16 cellular contexts compared by ENCODE assay signal in the genomic region with DNA sequence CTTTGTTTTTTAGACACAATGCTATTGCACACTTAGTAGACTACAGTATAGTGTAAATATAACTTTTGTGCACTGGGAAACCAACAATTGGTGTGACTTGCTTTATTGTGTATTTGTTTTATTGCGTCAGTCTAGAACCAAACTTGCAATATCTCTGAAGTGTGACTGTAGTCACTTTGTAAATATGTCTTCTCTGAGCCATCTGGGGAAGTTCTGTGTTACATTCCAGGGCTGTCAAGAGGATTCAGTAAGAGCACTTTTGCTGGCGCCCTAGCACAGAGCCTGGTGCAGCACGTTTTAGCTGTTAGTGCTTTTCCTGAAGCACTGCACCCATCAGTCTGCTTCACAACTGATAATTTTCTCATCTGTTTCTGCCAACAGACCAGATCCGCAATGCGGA.
DNase-seq lines count a peak whose midpoint lies in the region; ATAC-seq and TF ChIP-seq lines count a peak whose summit lies in the region.
"Had no signal": no experiment of that assay in that cellular context is flagged by ENCODE, and none has a peak within 500 bp of the region (broad histone marks: within the 10 kb centered on the region; RNA-seq: fewer than 3 reads in every experiment).

No MANE protein-coding gene starts in this region.

- H3K36me3 ChIP-seq in adipocyte (ENCODE audit: control insufficient read depth, insufficient read depth, low read length, severe bottlenecking) = no peaks in the 10 kb centered on the region
- H3K36me3 ChIP-seq: ascending aorta, Peyer's patch had no signal

- no peaks in the 10 kb centered on the region for H3K9me3 ChIP-seq in adipocyte (ENCODE audit: control insufficient read depth, low read length)
- H3K9me3 ChIP-seq: ascending aorta, Peyer's patch had no signal

- DNase-seq in ELR (ENCODE audit: low read depth) (peak; percentile 15), adipocyte (ENCODE audit: low read depth) (peak; percentile 68), left cardiac atrium (no peak), GM20000 (ENCODE audit: low spot score) (no peak), NCI-H2081 (lab: John Stamatoyannopoulos, UW) (no peak), putamen (ENCODE audit: low spot score) (no peak)
- DNase-seq: activated effector memory CD4-positive, alpha-beta T cell treated with anti-CD3 and anti-CD28 coated beads, Interleukin-2, amount 50 U/mL, for 16 hours; CD4-positive, alpha-beta memory T cell; NCI-H146; NCI-H69; Peyer's patch; stimulated activated CD4-positive, alpha-beta T cell treated with anti-CD3 and anti-CD28 coated beads, Interleukin-12 subunit alpha, Interleukin-12 subunit beta, amount 100 ng/mL, for 4 hours; T-cell had no signal

- intact Hi-C loops in left cardiac atrium (cut with DNase I) = no loop called here

- no peak for TF ChIP-seq CTCF in GM20000 (IDR thresholded peaks at IDR 0.05; ENCODE audit: extremely low read depth, missing control alignments)

- peak overlapping the region in 12 of 21 experiments; percentile 10 to 80 (median 64) for H3K27ac ChIP-seq in skin epidermis
- H3K27ac ChIP-seq: ascending aorta, Peyer's patch had no signal

- H3K9ac ChIP-seq in adipocyte (ENCODE audit: low read length) = peak overlapping the region; percentile 59

- peak overlapping the region; percentile 61 for H3K4me3 ChIP-seq in adipocyte (ENCODE audit: low read length)
- no peak overlapping the region for H3K4me3 ChIP-seq in skin epidermis
- H3K4me3 ChIP-seq: ascending aorta, Peyer's patch had no signal

- peaks cover 8% of the 10 kb centered on the region for H3K27me3 ChIP-seq in adipocyte (replicated peaks; ENCODE audit: control insufficient read depth, insufficient read depth, low read length)
- H3K27me3 ChIP-seq: ascending aorta, Peyer's patch had no signal

- ATAC-seq in left cardiac atrium (peak; percentile 73 to 89), HG02588 (IDR thresholded peaks at IDR 0.05; ENCODE audit: unreplicated experiment) (no peak)
- ATAC-seq: T-cell had no signal

- H3K4me1 ChIP-seq in adipocyte (ENCODE audit: control insufficient read depth, insufficient read depth, low read length) = peaks cover 27% of the 10 kb centered on the region
- H3K4me1 ChIP-seq: ascending aorta, Peyer's patch had no signal

Comparison
In these comparisons a context has a peak if more than half of its experiments do, and no peak if none do; other contexts are left out.
1. DNase-seq: peak in ELR (single experiment) and adipocyte (single experiment); none in left cardiac atrium (single experiment), GM20000 (single experiment), NCI-H2081 (0 of 2) and putamen (single experiment).